In the genomic region with DNA sequence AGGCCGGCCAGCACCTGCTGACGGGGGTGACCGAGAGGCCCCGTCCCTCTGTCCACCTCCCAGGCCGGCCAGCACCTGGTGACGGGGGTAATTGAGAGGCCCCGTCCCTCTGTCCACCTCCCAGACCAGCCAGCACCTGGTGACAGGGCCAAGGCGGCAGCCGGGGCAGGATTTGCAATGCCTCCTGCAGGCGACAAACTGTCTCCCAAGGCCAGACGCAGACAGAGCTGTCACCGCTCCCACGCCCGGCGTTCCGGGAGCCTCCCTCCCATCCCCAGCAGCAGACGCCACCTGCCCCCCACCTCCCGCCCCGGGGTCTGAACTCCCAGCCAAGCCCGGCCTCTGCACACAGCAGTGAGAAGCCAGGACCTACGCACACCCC, we compare ENCODE assay signal across 8 cellular contexts.
DNase-seq lines count a peak whose midpoint lies in the region; TF ChIP-seq lines count a peak whose summit lies in the region.

No MANE protein-coding gene starts in this region.

- H3K36me3 ChIP-seq in kidney epithelial cell (ENCODE audit: control insufficient read depth, insufficient read depth, low read length) = no peaks in the 10 kb centered on the region
- H3K36me3 ChIP-seq in transverse colon = no peaks in the 10 kb centered on the region
- no peaks in the 10 kb centered on the region for H3K36me3 ChIP-seq in MG63

- TF ChIP-seq CTCF in astrocyte of the spinal cord (IDR thresholded peaks at IDR 0.05; ENCODE audit: low read depth, low read length) = no peak
- TF ChIP-seq CTCF in kidney epithelial cell (IDR thresholded peaks at IDR 0.05; ENCODE audit: insufficient read depth, low read length, poor library complexity, severe bottlenecking) = no peak
- TF ChIP-seq CTCF in transverse colon (IDR thresholded peaks at IDR 0.05) = no peak

- no peak for TF ChIP-seq EP300 in transverse colon (IDR thresholded peaks at IDR 0.05; ENCODE audit: low read depth)

- DNase-seq in NCI-H748 (lab: John Stamatoyannopoulos, UW; ENCODE audit: unreplicated experiment) (peak; percentile 51), NCI-H748 treated with DMSO at 0.1 percent for 48 hours (lab: John Stamatoyannopoulos, UW) (no peak), astrocyte of the spinal cord (ENCODE audit: low read depth, low spot score) (no peak), kidney epithelial cell (ENCODE audit: low read depth) (no peak), transverse colon (peak; percentile 11), DMS79 (lab: John Stamatoyannopoulos, UW) (no peak), MG63 (no peak), RKO (ENCODE audit: low spot score) (no peak)

- H3K27me3 ChIP-seq in kidney epithelial cell (ENCODE audit: control insufficient read depth, insufficient read depth, low read length) (peaks cover 15% of the 10 kb centered on the region), transverse colon (peaks cover 15% of the 10 kb centered on the region), MG63 (no peaks in the 10 kb centered on the region)

- WGBS in transverse colon (ENCODE audit: low coverage in 1 of 2), 2 donors = 10% methylated on average over 4 of the region's 21 CpGs; no CpG with 5 or more reads in 1 of the 2 donors

- H3K4me3 ChIP-seq in astrocyte of the spinal cord (ENCODE audit: low read depth, low read length) (peak overlapping the region; percentile 38), kidney epithelial cell (ENCODE audit: low read depth, low read length) (peak overlapping the region; percentile 21), transverse colon (peak overlapping the region in 2 of 4 donors; percentile 31 to 40), MG63 (no peak overlapping the region)

- intact Hi-C loops in transverse colon (cut with DNase I; ENCODE audit: low total_unique reads) = loop anchor here (10.0 kb wide), 3 partner anchors 200 to 420 kb away; no protein-coding TSS in a partner anchor

- in situ Hi-C loops in astrocyte of the spinal cord (cut with HindIII; ENCODE audit: low sequenced_read_pairs) (no loop called here), transverse colon (cut with MboI; ENCODE audit: low pct_ligation_motif_present in 1 of 4, low pct_unique_long_range_greater_than_20kb in 1 of 4, low sequenced_read_pairs in 3 of 4) (loop anchor here in 2 of 4 donors (25.0 kb wide), 1 partner anchor 272 kb away; no protein-coding TSS in a partner anchor)

- H3K27ac ChIP-seq in transverse colon = no peak overlapping the region

- peaks cover 3 to 24% (median 11%) of the 10 kb centered on the region in 4 donors for H3K4me1 ChIP-seq in transverse colon

- H3K9me3 ChIP-seq in transverse colon (no peaks in the 10 kb centered on the region), MG63 (no peaks in the 10 kb centered on the region)

- no peak for TF ChIP-seq POLR2A in transverse colon (IDR thresholded peaks at IDR 0.05)

Comparison
In these comparisons a context has a peak if more than half of its experiments do, and no peak if none do; other contexts are left out.
1. DNase-seq: peak in NCI-H748 (single experiment) and transverse colon (single experiment); none in NCI-H748 treated with DMSO at 0.1 percent for 48 hours (single experiment), astrocyte of the spinal cord (single experiment), kidney epithelial cell (single experiment), DMS79 (single experiment), MG63 (single experiment) and RKO (single experiment).